Comparison of ENCODE assay signal across 1 cellular context in genomic region chr10:27504007-27504890, GRCh38.
TF ChIP-seq lines count a peak whose summit lies in the region.

Gene RAB18, plus strand, starts transcription at chr10:27504304. Its CDS starts 66 bp downstream, at chr10:27504370.

TF ChIP-seq in HEK293, 187 proteins besides CTCF, POLR2A, EP300 and RAD21 (continued from another document and continues in another):
- TF ChIP-seq ZNF513 (tag by site-specific recombination; IDR thresholded peaks at IDR 0.05) (no peak), KLF8 (tag by site-specific recombination; IDR thresholded peaks at IDR 0.05) (peak; percentile 51; the same call in 1 of the 2 replicates), HOXC10 (CRISPR knock-in tag; IDR thresholded peaks at IDR 0.05) (no peak), ZNF660 (tag by site-specific recombination; IDR thresholded peaks at IDR 0.05) (peak; percentile 74), ZNF510 (tag by site-specific recombination; IDR thresholded peaks at IDR 0.05; ENCODE audit: insufficient replicate concordance) (no peak), ZNF645 (tag by site-specific recombination; IDR thresholded peaks at IDR 0.05) (no peak), ZNF223 (tag by site-specific recombination; IDR thresholded peaks at IDR 0.05) (no peak), ZBTB7A (tag by site-specific recombination; IDR thresholded peaks at IDR 0.05; ENCODE audit: low read depth) (no peak), ZSCAN5A (tag by site-specific recombination; IDR thresholded peaks at IDR 0.05) (peak; percentile 84; the same call in 1 of the 2 replicates), ZNF19 (tag by site-specific recombination; IDR thresholded peaks at IDR 0.05; ENCODE audit: low read depth) (no peak), ZNF169 (tag by site-specific recombination; IDR thresholded peaks at IDR 0.05) (no peak), ZNF311 (tag by site-specific recombination; IDR thresholded peaks at IDR 0.05; ENCODE audit: borderline replicate concordance) (no peak), KLF1 (tag by site-specific recombination; IDR thresholded peaks at IDR 0.05) (0 out of 2 replicates have a peak, but pooled peaks have one; percentile 19), GLIS1 (tag by site-specific recombination; IDR thresholded peaks at IDR 0.05) (peak; percentile 63), ZNF148 (tag by site-specific recombination; IDR thresholded peaks at IDR 0.05; ENCODE audit: borderline replicate concordance) (no peak), ZNF341 (tag by site-specific recombination; IDR thresholded peaks at IDR 0.05; ENCODE audit: low read depth) (peak; percentile 37; the same call in 1 of the 2 replicates), ZNF174 (tag by site-specific recombination; IDR thresholded peaks at IDR 0.05) (no peak), ZNF354C (tag by site-specific recombination; IDR thresholded peaks at IDR 0.05; ENCODE audit: borderline replicate concordance, low read depth) (no peak), ZNF266 (tag by site-specific recombination; IDR thresholded peaks at IDR 0.05; ENCODE audit: low read depth) (no peak), ZEB2 (tag by site-specific recombination; IDR thresholded peaks at IDR 0.05) (0 out of 2 replicates have a peak, but pooled peaks have one; percentile 23), ZBTB17 (tag by site-specific recombination; IDR thresholded peaks at IDR 0.05) (peak; percentile 84), ZNF324 (tag by site-specific recombination; IDR thresholded peaks at IDR 0.05) (peak; percentile 89), SP2 (tag by site-specific recombination; IDR thresholded peaks at IDR 0.05) (peak; percentile 66), ZNF2 (tag by site-specific recombination; IDR thresholded peaks at IDR 0.05) (peak; percentile 61; the same call in 1 of the 2 replicates), ZNF302 (tag by site-specific recombination; IDR thresholded peaks at IDR 0.05; ENCODE audit: low read depth) (no peak), ZNF394 (tag by site-specific recombination; IDR thresholded peaks at IDR 0.05; ENCODE audit: borderline replicate concordance) (no peak), SP7 (tag by site-specific recombination; IDR thresholded peaks at IDR 0.05) (peak; percentile 84), ZNF629 (tag by site-specific recombination; IDR thresholded peaks at IDR 0.05) (peak; percentile 54; the same call in 1 of the 2 replicates), ZNF416 (tag by site-specific recombination; IDR thresholded peaks at IDR 0.05) (no peak), TRIM28 (IDR thresholded peaks at IDR 0.05; ENCODE audit: borderline replicate concordance, low read length) (peak; percentile 96), ZNF664 (tag by site-specific recombination; IDR thresholded peaks at IDR 0.05) (0 out of 2 replicates have a peak, but pooled peaks have one; percentile 6), ZFP3 (tag by site-specific recombination; IDR thresholded peaks at IDR 0.05; ENCODE audit: low read depth) (no peak), ZNF202 (tag by site-specific recombination; IDR thresholded peaks at IDR 0.05; ENCODE audit: borderline replicate concordance) (no peak), ZBTB44 (tag by site-specific recombination; IDR thresholded peaks at IDR 0.05) (no peak), SP3 (tag by site-specific recombination; IDR thresholded peaks at IDR 0.05) (peak; percentile 75), ZNF76 (tag by site-specific recombination; IDR thresholded peaks at IDR 0.05; ENCODE audit: borderline replicate concordance, low read depth) (peak; percentile 92), ZIC2 (tag by site-specific recombination; IDR thresholded peaks at IDR 0.05) (peak; percentile 34), SCRT2 (tag by site-specific recombination; IDR thresholded peaks at IDR 0.05) (no peak), ZSCAN30 (tag by site-specific recombination; IDR thresholded peaks at IDR 0.05) (peak; percentile 57), ZSCAN16 (tag by site-specific recombination; IDR thresholded peaks at IDR 0.05) (peak; percentile 51; the same call in 1 of the 2 replicates), ZNF654 (tag by site-specific recombination; IDR thresholded peaks at IDR 0.05; ENCODE audit: low read depth) (no peak)
- TF ChIP-seq, protein P1, sequence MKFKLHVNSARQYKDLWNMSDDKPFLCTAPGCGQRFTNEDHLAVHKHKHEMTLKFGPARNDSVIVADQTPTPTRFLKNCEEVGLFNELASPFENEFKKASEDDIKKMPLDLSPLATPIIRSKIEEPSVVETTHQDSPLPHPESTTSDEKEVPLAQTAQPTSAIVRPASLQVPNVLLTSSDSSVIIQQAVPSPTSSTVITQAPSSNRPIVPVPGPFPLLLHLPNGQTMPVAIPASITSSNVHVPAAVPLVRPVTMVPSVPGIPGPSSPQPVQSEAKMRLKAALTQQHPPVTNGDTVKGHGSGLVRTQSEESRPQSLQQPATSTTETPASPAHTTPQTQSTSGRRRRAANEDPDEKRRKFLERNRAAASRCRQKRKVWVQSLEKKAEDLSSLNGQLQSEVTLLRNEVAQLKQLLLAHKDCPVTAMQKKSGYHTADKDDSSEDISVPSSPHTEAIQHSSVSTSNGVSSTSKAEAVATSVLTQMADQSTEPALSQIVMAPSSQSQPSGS (tag by site-specific recombination; IDR thresholded peaks at IDR 0.05; ENCODE audit: low read depth): no peak
- TF ChIP-seq, protein P2, sequence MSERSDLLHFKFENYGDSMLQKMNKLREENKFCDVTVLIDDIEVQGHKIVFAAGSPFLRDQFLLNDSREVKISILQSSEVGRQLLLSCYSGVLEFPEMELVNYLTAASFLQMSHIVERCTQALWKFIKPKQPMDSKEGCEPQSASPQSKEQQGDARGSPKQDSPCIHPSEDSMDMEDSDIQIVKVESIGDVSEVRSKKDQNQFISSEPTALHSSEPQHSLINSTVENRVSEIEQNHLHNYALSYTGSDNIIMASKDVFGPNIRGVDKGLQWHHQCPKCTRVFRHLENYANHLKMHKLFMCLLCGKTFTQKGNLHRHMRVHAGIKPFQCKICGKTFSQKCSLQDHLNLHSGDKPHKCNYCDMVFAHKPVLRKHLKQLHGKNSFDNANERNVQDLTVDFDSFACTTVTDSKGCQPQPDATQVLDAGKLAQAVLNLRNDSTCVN (tag by site-specific recombination; optimal IDR thresholded peaks at IDR 0.05): peak; percentile 97
- TF ChIP-seq, protein P3, sequence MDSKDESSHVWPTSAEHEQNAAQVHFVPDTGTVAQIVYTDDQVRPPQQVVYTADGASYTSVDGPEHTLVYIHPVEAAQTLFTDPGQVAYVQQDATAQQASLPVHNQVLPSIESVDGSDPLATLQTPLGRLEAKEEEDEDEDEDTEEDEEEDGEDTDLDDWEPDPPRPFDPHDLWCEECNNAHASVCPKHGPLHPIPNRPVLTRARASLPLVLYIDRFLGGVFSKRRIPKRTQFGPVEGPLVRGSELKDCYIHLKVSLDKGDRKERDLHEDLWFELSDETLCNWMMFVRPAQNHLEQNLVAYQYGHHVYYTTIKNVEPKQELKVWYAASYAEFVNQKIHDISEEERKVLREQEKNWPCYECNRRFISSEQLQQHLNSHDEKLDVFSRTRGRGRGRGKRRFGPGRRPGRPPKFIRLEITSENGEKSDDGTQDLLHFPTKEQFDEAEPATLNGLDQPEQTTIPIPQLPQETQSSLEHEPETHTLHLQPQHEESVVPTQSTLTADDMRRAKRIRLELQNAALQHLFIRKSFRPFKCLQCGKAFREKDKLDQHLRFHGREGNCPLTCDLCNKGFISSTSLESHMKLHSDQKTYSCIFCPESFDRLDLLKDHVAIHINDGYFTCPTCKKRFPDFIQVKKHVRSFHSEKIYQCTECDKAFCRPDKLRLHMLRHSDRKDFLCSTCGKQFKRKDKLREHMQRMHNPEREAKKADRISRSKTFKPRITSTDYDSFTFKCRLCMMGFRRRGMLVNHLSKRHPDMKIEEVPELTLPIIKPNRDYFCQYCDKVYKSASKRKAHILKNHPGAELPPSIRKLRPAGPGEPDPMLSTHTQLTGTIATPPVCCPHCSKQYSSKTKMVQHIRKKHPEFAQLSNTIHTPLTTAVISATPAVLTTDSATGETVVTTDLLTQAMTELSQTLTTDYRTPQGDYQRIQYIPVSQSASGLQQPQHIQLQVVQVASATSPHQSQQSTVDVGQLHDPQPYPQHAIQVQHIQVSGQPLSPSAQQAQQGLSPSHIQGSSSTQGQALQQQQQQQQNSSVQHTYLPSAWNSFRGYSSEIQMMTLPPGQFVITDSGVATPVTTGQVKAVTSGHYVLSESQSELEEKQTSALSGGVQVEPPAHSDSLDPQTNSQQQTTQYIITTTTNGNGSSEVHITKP (tag by site-specific recombination; IDR thresholded peaks at IDR 0.05): peak; percentile 51; the same call in 1 of the 2 replicates
- TF ChIP-seq, protein P4, sequence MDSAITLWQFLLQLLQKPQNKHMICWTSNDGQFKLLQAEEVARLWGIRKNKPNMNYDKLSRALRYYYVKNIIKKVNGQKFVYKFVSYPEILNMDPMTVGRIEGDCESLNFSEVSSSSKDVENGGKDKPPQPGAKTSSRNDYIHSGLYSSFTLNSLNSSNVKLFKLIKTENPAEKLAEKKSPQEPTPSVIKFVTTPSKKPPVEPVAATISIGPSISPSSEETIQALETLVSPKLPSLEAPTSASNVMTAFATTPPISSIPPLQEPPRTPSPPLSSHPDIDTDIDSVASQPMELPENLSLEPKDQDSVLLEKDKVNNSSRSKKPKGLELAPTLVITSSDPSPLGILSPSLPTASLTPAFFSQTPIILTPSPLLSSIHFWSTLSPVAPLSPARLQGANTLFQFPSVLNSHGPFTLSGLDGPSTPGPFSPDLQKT (IDR thresholded peaks at IDR 0.05; ENCODE audit: borderline replicate concordance, low read depth, low read length): no peak
- TF ChIP-seq, protein P5, sequence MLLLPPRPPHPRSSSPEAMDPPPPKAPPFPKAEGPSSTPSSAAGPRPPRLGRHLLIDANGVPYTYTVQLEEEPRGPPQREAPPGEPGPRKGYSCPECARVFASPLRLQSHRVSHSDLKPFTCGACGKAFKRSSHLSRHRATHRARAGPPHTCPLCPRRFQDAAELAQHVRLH (tag by site-specific recombination; IDR thresholded peaks at IDR 0.05): peak; percentile 30; the same call in 1 of the 2 replicates
- TF ChIP-seq, protein P6, sequence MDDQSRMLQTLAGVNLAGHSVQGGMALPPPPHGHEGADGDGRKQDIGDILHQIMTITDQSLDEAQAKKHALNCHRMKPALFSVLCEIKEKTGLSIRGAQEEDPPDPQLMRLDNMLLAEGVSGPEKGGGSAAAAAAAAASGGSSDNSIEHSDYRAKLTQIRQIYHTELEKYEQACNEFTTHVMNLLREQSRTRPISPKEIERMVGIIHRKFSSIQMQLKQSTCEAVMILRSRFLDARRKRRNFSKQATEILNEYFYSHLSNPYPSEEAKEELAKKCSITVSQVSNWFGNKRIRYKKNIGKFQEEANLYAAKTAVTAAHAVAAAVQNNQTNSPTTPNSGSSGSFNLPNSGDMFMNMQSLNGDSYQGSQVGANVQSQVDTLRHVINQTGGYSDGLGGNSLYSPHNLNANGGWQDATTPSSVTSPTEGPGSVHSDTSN (CRISPR knock-in tag; IDR thresholded peaks at IDR 0.05): peak; percentile 94; the same call in 1 of the 2 replicates
